In genomic region chr14:83071888-83072501, GRCh38 we compare ENCODE assay signal across 9 cellular contexts.
DNase-seq lines count a peak whose midpoint lies in the region; ATAC-seq and TF ChIP-seq lines count a peak whose summit lies in the region.
"Had no signal": no experiment of that assay in that cellular context is flagged by ENCODE, and none has a peak within 500 bp of the region (broad histone marks: within the 10 kb centered on the region; RNA-seq: fewer than 3 reads in every experiment).

No MANE protein-coding gene starts in this region.

- no peak overlapping the region for H3K4me3 ChIP-seq in Panc1 (ENCODE audit: low read depth in 2 of 2, low read length in 2 of 2)
- no peak overlapping the region for H3K4me3 ChIP-seq in left lung

- no peak overlapping the region for H3K27ac ChIP-seq in Panc1 (ENCODE audit: low read length)
- H3K27ac ChIP-seq in left lung: no peak overlapping the region

- H3K4me1 ChIP-seq in Panc1 (ENCODE audit: control insufficient read depth, insufficient read depth, low read length) (no peaks in the 10 kb centered on the region), left lung (no peaks in the 10 kb centered on the region)

- CTCF ChIA-PET in Panc1 (lab: Charles Lee): no interaction called here

- ATAC-seq in HG03354 (IDR thresholded peaks at IDR 0.05; ENCODE audit: poor library complexity, severe bottlenecking, unreplicated experiment): peak; percentile 68
- ATAC-seq in Panc1: no peak
- ATAC-seq in left lung: peak; percentile 44
- ATAC-seq: sciatic nerve had no signal

- H3K36me3 ChIP-seq in Panc1 (ENCODE audit: control insufficient read depth, insufficient read depth, low read length) (no peaks in the 10 kb centered on the region), left lung (no peaks in the 10 kb centered on the region)

- in situ Hi-C loops in GM13976 (cut with MboI; ENCODE audit: low sequenced_read_pairs, unreplicated experiment): no loop called here
- in situ Hi-C loops in Panc1 (cut with HindIII; ENCODE audit: low pct_unique_long_range_greater_than_20kb, low sequenced_read_pairs): no loop called here

- H3K9me3 ChIP-seq in Panc1 (ENCODE audit: control insufficient read depth, insufficient read depth, low read depth, low read length): no peaks in the 10 kb centered on the region
- no peaks in the 10 kb centered on the region for H3K9me3 ChIP-seq in left lung

- intact Hi-C loops in Panc1 (cut with micrococcal nuclease; ENCODE audit: unreplicated experiment) (no loop called here), left lung (cut with DNase I) (no loop called here)

- BruUV-seq in Panc1 (replicated peaks; lab: Mats Ljungman, UMichigan): no TSS peak

- H3K27me3 ChIP-seq in Panc1 (ENCODE audit: control insufficient read depth, insufficient read depth, low read length) (no peaks in the 10 kb centered on the region), left lung (no peaks in the 10 kb centered on the region)

- DNase-seq in GM13976 (ENCODE audit: low spot score) (peak; percentile 17), Panc1 (ENCODE audit: low read depth, low spot score) (no peak), left lung (no peak), HK-2 (ENCODE audit: unreplicated experiment) (no peak), COLO668 (lab: John Stamatoyannopoulos, UW; ENCODE audit: unreplicated experiment) (no peak), D341Med (ENCODE audit: low spot score) (no peak), HPDE6-E6E7 (ENCODE audit: extremely low spot score) (no peak)

- TF ChIP-seq CTCF in GM13976 (IDR thresholded peaks at IDR 0.05; ENCODE audit: borderline replicate concordance, control extremely low read depth, extremely low read depth, insufficient read depth, missing control alignments) (peak; percentile 21), Panc1 (IDR thresholded peaks at IDR 0.05) (peak; percentile 31; the same call in 1 of the 2 replicates), left lung (IDR thresholded peaks at IDR 0.05) (no peak)

- POLR2A ChIA-PET in Panc1 (lab: Charles Lee): no interaction called here

Comparison
In these comparisons a context has a peak if more than half of its experiments do, and no peak if none do; other contexts are left out.
1. CTCF ChIP-seq: peak in GM13976 (single experiment) and Panc1 (single experiment); none in left lung (0 of 2).